ENCODE assay signal across 4 cellular contexts in the genomic region with DNA sequence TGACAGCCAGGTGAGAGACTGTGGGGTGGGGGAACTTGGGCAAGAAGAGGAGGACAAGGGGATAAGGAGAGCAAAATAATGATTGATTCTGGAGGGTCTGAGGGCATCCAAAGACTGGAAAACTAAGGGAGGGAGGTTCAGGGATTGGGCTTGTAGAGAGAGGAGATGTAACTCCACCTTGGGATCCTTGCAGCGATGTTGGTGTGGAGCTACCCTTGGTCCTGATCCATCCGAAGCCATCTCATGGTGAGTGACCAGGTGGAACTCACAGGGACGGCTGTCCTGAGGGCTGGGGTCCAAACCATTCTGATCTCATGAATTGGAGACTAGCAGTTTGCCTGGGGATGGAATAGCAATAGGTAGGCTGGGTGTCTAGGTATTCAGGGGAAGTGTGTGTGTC.
TF ChIP-seq lines count a peak whose summit lies in the region.

No MANE protein-coding gene starts in this region.

TF ChIP-seq in SK-N-SH, 30 proteins besides CTCF, POLR2A, EP300 and RAD21:
- no peak for TF ChIP-seq CHD2 (IDR thresholded peaks at IDR 0.05; ENCODE audit: low read length, partially characterized antibody)
- TF ChIP-seq SIN3A (IDR thresholded peaks at IDR 0.05; ENCODE audit: borderline replicate concordance, low read depth, low read length), result no peak
- no peak for TF ChIP-seq TAF1 (IDR thresholded peaks at IDR 0.05; ENCODE audit: borderline replicate concordance, low read depth, low read length)
- TF ChIP-seq, protein P1, sequence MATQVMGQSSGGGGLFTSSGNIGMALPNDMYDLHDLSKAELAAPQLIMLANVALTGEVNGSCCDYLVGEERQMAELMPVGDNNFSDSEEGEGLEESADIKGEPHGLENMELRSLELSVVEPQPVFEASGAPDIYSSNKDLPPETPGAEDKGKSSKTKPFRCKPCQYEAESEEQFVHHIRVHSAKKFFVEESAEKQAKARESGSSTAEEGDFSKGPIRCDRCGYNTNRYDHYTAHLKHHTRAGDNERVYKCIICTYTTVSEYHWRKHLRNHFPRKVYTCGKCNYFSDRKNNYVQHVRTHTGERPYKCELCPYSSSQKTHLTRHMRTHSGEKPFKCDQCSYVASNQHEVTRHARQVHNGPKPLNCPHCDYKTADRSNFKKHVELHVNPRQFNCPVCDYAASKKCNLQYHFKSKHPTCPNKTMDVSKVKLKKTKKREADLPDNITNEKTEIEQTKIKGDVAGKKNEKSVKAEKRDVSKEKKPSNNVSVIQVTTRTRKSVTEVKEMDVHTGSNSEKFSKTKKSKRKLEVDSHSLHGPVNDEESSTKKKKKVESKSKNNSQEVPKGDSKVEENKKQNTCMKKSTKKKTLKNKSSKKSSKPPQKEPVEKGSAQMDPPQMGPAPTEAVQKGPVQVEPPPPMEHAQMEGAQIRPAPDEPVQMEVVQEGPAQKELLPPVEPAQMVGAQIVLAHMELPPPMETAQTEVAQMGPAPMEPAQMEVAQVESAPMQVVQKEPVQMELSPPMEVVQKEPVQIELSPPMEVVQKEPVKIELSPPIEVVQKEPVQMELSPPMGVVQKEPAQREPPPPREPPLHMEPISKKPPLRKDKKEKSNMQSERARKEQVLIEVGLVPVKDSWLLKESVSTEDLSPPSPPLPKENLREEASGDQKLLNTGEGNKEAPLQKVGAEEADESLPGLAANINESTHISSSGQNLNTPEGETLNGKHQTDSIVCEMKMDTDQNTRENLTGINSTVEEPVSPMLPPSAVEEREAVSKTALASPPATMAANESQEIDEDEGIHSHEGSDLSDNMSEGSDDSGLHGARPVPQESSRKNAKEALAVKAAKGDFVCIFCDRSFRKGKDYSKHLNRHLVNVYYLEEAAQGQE (IDR thresholded peaks at IDR 0.05; ENCODE audit: low read depth, low read length), result peak; percentile 82
- TF ChIP-seq SMC3 (IDR thresholded peaks at IDR 0.05; ENCODE audit: low read depth, low read length), result no peak

TF ChIP-seq in SK-N-SH treated with all-trans-retinoic acid at 6 μM for 48 hours, 23 proteins besides CTCF, POLR2A, EP300 and RAD21:
- TF ChIP-seq ZC3H10 (CRISPR knock-in tag; IDR thresholded peaks at IDR 0.05), result no peak
- no peak for TF ChIP-seq CSDC2 (CRISPR knock-in tag; IDR thresholded peaks at IDR 0.05)
- no peak for TF ChIP-seq ZNF8 (CRISPR knock-in tag; IDR thresholded peaks at IDR 0.05)
- TF ChIP-seq, protein P2, sequence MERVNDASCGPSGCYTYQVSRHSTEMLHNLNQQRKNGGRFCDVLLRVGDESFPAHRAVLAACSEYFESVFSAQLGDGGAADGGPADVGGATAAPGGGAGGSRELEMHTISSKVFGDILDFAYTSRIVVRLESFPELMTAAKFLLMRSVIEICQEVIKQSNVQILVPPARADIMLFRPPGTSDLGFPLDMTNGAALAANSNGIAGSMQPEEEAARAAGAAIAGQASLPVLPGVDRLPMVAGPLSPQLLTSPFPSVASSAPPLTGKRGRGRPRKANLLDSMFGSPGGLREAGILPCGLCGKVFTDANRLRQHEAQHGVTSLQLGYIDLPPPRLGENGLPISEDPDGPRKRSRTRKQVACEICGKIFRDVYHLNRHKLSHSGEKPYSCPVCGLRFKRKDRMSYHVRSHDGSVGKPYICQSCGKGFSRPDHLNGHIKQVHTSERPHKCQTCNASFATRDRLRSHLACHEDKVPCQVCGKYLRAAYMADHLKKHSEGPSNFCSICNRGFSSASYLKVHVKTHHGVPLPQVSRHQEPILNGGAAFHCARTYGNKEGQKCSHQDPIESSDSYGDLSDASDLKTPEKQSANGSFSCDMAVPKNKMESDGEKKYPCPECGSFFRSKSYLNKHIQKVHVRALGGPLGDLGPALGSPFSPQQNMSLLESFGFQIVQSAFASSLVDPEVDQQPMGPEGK (CRISPR knock-in tag; IDR thresholded peaks at IDR 0.05; ENCODE audit: borderline replicate concordance), result no peak
- TF ChIP-seq ARNTL (CRISPR knock-in tag; IDR thresholded peaks at IDR 0.05; ENCODE audit: borderline replicate concordance, low read depth), result no peak
- TF ChIP-seq TCF4 (CRISPR knock-in tag; IDR thresholded peaks at IDR 0.05; ENCODE audit: borderline replicate concordance), result no peak
- no peak for TF ChIP-seq ESRRG (CRISPR knock-in tag; IDR thresholded peaks at IDR 0.05)
- no peak for TF ChIP-seq ZNF565 (CRISPR knock-in tag; conservative IDR thresholded peaks at IDR 0.05; ENCODE audit: low read depth)

TF ChIP-seq in HEK293, 187 proteins besides CTCF, POLR2A, EP300 and RAD21:
- peak; percentile 21; the same call in 1 of the 2 replicates for TF ChIP-seq ZNF585B (tag by site-specific recombination; IDR thresholded peaks at IDR 0.05)
- no peak for TF ChIP-seq ZNF140 (tag by site-specific recombination; IDR thresholded peaks at IDR 0.05)
- TF ChIP-seq, protein P3, sequence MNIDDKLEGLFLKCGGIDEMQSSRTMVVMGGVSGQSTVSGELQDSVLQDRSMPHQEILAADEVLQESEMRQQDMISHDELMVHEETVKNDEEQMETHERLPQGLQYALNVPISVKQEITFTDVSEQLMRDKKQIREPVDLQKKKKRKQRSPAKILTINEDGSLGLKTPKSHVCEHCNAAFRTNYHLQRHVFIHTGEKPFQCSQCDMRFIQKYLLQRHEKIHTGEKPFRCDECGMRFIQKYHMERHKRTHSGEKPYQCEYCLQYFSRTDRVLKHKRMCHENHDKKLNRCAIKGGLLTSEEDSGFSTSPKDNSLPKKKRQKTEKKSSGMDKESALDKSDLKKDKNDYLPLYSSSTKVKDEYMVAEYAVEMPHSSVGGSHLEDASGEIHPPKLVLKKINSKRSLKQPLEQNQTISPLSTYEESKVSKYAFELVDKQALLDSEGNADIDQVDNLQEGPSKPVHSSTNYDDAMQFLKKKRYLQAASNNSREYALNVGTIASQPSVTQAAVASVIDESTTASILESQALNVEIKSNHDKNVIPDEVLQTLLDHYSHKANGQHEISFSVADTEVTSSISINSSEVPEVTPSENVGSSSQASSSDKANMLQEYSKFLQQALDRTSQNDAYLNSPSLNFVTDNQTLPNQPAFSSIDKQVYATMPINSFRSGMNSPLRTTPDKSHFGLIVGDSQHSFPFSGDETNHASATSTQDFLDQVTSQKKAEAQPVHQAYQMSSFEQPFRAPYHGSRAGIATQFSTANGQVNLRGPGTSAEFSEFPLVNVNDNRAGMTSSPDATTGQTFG (tag by site-specific recombination; IDR thresholded peaks at IDR 0.05; ENCODE audit: borderline replicate concordance), result no peak
- TF ChIP-seq, protein P1 (tag by site-specific recombination; IDR thresholded peaks at IDR 0.05), result peak; percentile 81

TF ChIP-seq in PFSK-1, 5 proteins besides CTCF, POLR2A, EP300 and RAD21:
- TF ChIP-seq TAF1 (IDR thresholded peaks at IDR 0.05; ENCODE audit: borderline replicate concordance, insufficient read depth, low read length) (no peak), FOXP2 (optimal IDR thresholded peaks at IDR 0.05; ENCODE audit: borderline replicate concordance, extremely low read depth, extremely low read length, insufficient read depth) (no peak), SIN3A (IDR thresholded peaks at IDR 0.05; ENCODE audit: borderline replicate concordance, insufficient read depth, low read length) (no peak), POLR2AphosphoS5 (IDR thresholded peaks at IDR 0.05; ENCODE audit: low read depth, low read length) (no peak)
- TF ChIP-seq, protein P1 (IDR thresholded peaks at IDR 0.05; ENCODE audit: insufficient read depth in 1 of 2, low read depth in 2 of 2, low read length in 2 of 2), result peak; percentile 42 to 75; a peak in 2 of 4 replicates
